Comparison of ENCODE assay signal across 1 cellular context in genomic region chr7:1716263-1717094, GRCh38.
A peak's percentile ranks its signal among the peaks of the same experiment; 100 is the strongest.
TF ChIP-seq lines count a peak whose summit lies in the region.

No MANE protein-coding gene starts in this region.

TF ChIP-seq in K562, 482 proteins besides CTCF, POLR2A, EP300 and RAD21 (continued from another document):
- TF ChIP-seq TGIF2 (CRISPR knock-in tag; IDR thresholded peaks at IDR 0.05): no peak
- no peak for TF ChIP-seq SP1 (CRISPR knock-in tag; IDR thresholded peaks at IDR 0.05)
- TF ChIP-seq MEIS2 (IDR thresholded peaks at IDR 0.05; ENCODE audit: partially characterized antibody): no peak
- TF ChIP-seq ATF1 (CRISPR knock-in tag; IDR thresholded peaks at IDR 0.05): no peak
- peak; percentile 18; the same call in 1 of the 2 replicates for TF ChIP-seq ATF1 (tag; IDR thresholded peaks at IDR 0.05)
- no peak for TF ChIP-seq DIDO1 (tag; IDR thresholded peaks at IDR 0.05; ENCODE audit: low read depth)
- no peak for TF ChIP-seq PURB (CRISPR knock-in tag; IDR thresholded peaks at IDR 0.05; ENCODE audit: low read depth)
- TF ChIP-seq HDAC6 (IDR thresholded peaks at IDR 0.05; ENCODE audit: low read depth, low read length): no peak
- TF ChIP-seq VEZF1 (CRISPR knock-in tag; IDR thresholded peaks at IDR 0.05): peak; percentile 20; the same call in 1 of the 2 replicates
- TF ChIP-seq HMGXB4 (CRISPR knock-in tag; IDR thresholded peaks at IDR 0.05): no peak
- no peak for TF ChIP-seq SMC3 (conservative IDR thresholded peaks at IDR 0.05; ENCODE audit: insufficient read depth, low read depth, low read length)
- no peak for TF ChIP-seq HIVEP1 (CRISPR knock-in tag; IDR thresholded peaks at IDR 0.05)
- TF ChIP-seq SMARCB1 (IDR thresholded peaks at IDR 0.05; ENCODE audit: insufficient read length, low read depth): no peak
- peak; percentile 90 for TF ChIP-seq TFE3 (CRISPR knock-in tag; IDR thresholded peaks at IDR 0.05)
- no peak for TF ChIP-seq KLF6 (CRISPR knock-in tag; IDR thresholded peaks at IDR 0.05; ENCODE audit: borderline replicate concordance)
- TF ChIP-seq CBFA2T2 (conservative IDR thresholded peaks at IDR 0.05): peak; percentile 59
- no peak for TF ChIP-seq ZNF175 (CRISPR knock-in tag; IDR thresholded peaks at IDR 0.05; ENCODE audit: low read depth)
- TF ChIP-seq KDM4B (IDR thresholded peaks at IDR 0.05; ENCODE audit: borderline replicate concordance in 2 of 2, low read depth in 1 of 2): no peak
- no peak for TF ChIP-seq ZNF274 (IDR thresholded peaks at IDR 0.05; ENCODE audit: borderline replicate concordance, low read depth, low read length)
- TF ChIP-seq USF2 (CRISPR knock-in tag; IDR thresholded peaks at IDR 0.05): peak; percentile 65
- no peak for TF ChIP-seq SMAD3 (CRISPR knock-in tag; conservative IDR thresholded peaks at IDR 0.05)
- TF ChIP-seq TEAD4 (IDR thresholded peaks at IDR 0.05; ENCODE audit: low read length): no peak
- no peak for TF ChIP-seq TEAD4 (CRISPR knock-in tag; IDR thresholded peaks at IDR 0.05; ENCODE audit: borderline replicate concordance)
- no peak for TF ChIP-seq MXI1 (IDR thresholded peaks at IDR 0.05; ENCODE audit: low read depth, low read length)
- TF ChIP-seq POLR2AphosphoS2 (IDR thresholded peaks at IDR 0.05; ENCODE audit: low read length): no peak
- TF ChIP-seq PCBP2 (IDR thresholded peaks at IDR 0.05; ENCODE audit: low read depth, low read length, poor library complexity, severe bottlenecking): no peak
- peak; percentile 68; the same call in 1 of the 2 replicates for TF ChIP-seq BHLHE40 (IDR thresholded peaks at IDR 0.05; ENCODE audit: low read length)
- TF ChIP-seq CEBPB (tag; IDR thresholded peaks at IDR 0.05): no peak
- TF ChIP-seq ZNF134 (CRISPR knock-in tag; conservative IDR thresholded peaks at IDR 0.05): no peak
- no peak for TF ChIP-seq ZNF77 (CRISPR knock-in tag; IDR thresholded peaks at IDR 0.05)
- no peak for TF ChIP-seq MXD1 (CRISPR knock-in tag; IDR thresholded peaks at IDR 0.05; ENCODE audit: borderline replicate concordance, poor library complexity, severe bottlenecking)
- no peak for TF ChIP-seq CUX1 (CRISPR knock-in tag; IDR thresholded peaks at IDR 0.05)
- peak; percentile 81 for TF ChIP-seq USF1 (CRISPR knock-in tag; IDR thresholded peaks at IDR 0.05)
- no peak for TF ChIP-seq MAZ (CRISPR knock-in tag; conservative IDR thresholded peaks at IDR 0.05 in 1 of 2, IDR thresholded peaks at IDR 0.05 in 1 of 2)
- TF ChIP-seq ZKSCAN1 (IDR thresholded peaks at IDR 0.05; ENCODE audit: low read depth, low read length): no peak
- TF ChIP-seq THRB (CRISPR knock-in tag; conservative IDR thresholded peaks at IDR 0.05): no peak
- TF ChIP-seq ZNF584 (CRISPR knock-in tag; IDR thresholded peaks at IDR 0.05; ENCODE audit: low read depth): no peak
- TF ChIP-seq ARID4B (CRISPR knock-in tag; IDR thresholded peaks at IDR 0.05): no peak
TF ChIP-seq in K562: peak in this region for 12.
